25 cellular contexts compared by ENCODE assay signal in genomic region chr15:87154771-87155170, GRCh38.
DNase-seq lines count a peak whose midpoint lies in the region; ATAC-seq and TF ChIP-seq lines count a peak whose summit lies in the region.
"Had no signal": no experiment of that assay in that cellular context is flagged by ENCODE, and none has a peak within 500 bp of the region (broad histone marks: within the 10 kb centered on the region; RNA-seq: fewer than 3 reads in every experiment).

No MANE protein-coding gene starts in this region.

- POLR2A ChIA-PET in AG04450 (lab: Yijun Ruan, JAX), result no interaction called here

- no peaks in the 10 kb centered on the region for H3K4me1 Mint-ChIP-seq in stimulated activated naive CD8-positive, alpha-beta T cell treated with anti-CD3 and anti-CD28 coated beads, Interleukin-15, amount 100 ng/mL, for 72 hours
- H3K4me1 Mint-ChIP-seq: activated naive CD4-positive, alpha-beta T cell treated with anti-CD3 and anti-CD28 coated beads, Interleukin-2, amount 10 ng/mL, durations not matched to agents 7 days and 5 days had no signal

- H3K27me3 Mint-ChIP-seq in stimulated activated naive CD8-positive, alpha-beta T cell treated with anti-CD3 and anti-CD28 coated beads, Interleukin-15, amount 100 ng/mL, for 72 hours, result peaks cover 7% of the 10 kb centered on the region
- H3K27me3 Mint-ChIP-seq: activated naive CD4-positive, alpha-beta T cell treated with anti-CD3 and anti-CD28 coated beads, Interleukin-2, amount 10 ng/mL, durations not matched to agents 7 days and 5 days had no signal

- no peak overlapping the region for H3K4me3 ChIP-seq in AG04450 (ENCODE audit: low read depth, low read length)

- ATAC-seq in HG02642 (IDR thresholded peaks at IDR 0.05; ENCODE audit: poor library complexity, unreplicated experiment), result no peak
- ATAC-seq in stimulated activated naive CD8-positive, alpha-beta T cell treated with anti-CD3 and anti-CD28 coated beads, Interleukin-15, amount 100 ng/mL, for 72 hours, result no peak
- no peak for ATAC-seq in GM19328 (IDR thresholded peaks at IDR 0.05; ENCODE audit: unreplicated experiment)
- ATAC-seq: CD8-positive, alpha-beta T cell had no signal

- H3K9me3 Mint-ChIP-seq in stimulated activated naive CD8-positive, alpha-beta T cell treated with anti-CD3 and anti-CD28 coated beads, Interleukin-15, amount 100 ng/mL, for 72 hours, result peaks cover 0 to 12% of the 10 kb centered on the region in 2 donors

- CTCF ChIA-PET in AG04450 (lab: Charles Lee), result no interaction called here

- no peak overlapping the region for H3K27ac Mint-ChIP-seq in stimulated activated naive CD8-positive, alpha-beta T cell treated with anti-CD3 and anti-CD28 coated beads, Interleukin-15, amount 100 ng/mL, for 72 hours
- H3K27ac Mint-ChIP-seq: activated naive CD4-positive, alpha-beta T cell treated with anti-CD3 and anti-CD28 coated beads, Interleukin-2, amount 10 ng/mL, durations not matched to agents 7 days and 5 days; activated T-helper 1 cell treated with anti-CD3 and anti-CD28 coated beads, Interleukin-12 subunit alpha, Interleukin-12 subunit beta, Interleukin-2, Interleukin-4 antibody, amounts not matched to agents 30 ng/mL and 10 ng/mL and 1 ng/mL, durations not matched to agents 14 hours and 24 hours and 36 hours; CD8-positive, alpha-beta T cell; progenitor cell of endocrine pancreas had no signal

- no peak for TF ChIP-seq CTCF in AG04450 (IDR thresholded peaks at IDR 0.05; ENCODE audit: low read depth, low read length)

- DNase-seq in AG04450 (ENCODE audit: low read depth, low spot score), result peak; percentile 18
- DNase-seq in HT1080 (ENCODE audit: low read depth), result peak; percentile 85
- peak; percentile 57 for DNase-seq in astrocyte of the hippocampus (ENCODE audit: low read depth, low spot score)
- DNase-seq in glomerular visceral epithelial cell (ENCODE audit: extremely low spot score), result peak; percentile 13
- DNase-seq in NCI-H1436 treated with DMSO at 0.1 percent for 48 hours (lab: John Stamatoyannopoulos, UW), result no peak
- DNase-seq in stimulated activated naive CD8-positive, alpha-beta T cell treated with anti-CD3 and anti-CD28 coated beads, Interleukin-15, amount 100 ng/mL, for 72 hours, result no peak
- DNase-seq: activated CD4-positive, alpha-beta T cell treated with anti-CD3 and anti-CD28 coated beads, Interleukin-2, amount 50 U/mL, for 1 hour; activated naive CD4-positive, alpha-beta T cell treated with anti-CD3 and anti-CD28 coated beads, Interleukin-2, amount 10 ng/mL, durations not matched to agents 7 days and 5 days; amygdala; CD8-positive, alpha-beta T cell; central memory CD4-positive, alpha-beta T cell; dermis blood vessel endothelial cell; DMS153; GDM1; GOT3; head of caudate nucleus; mesendoderm; NCI-H187; NCI-H526 treated with DMSO at 0.1 percent for 48 hours; stimulated activated CD4-positive, alpha-beta T cell treated with anti-CD3 and anti-CD28 coated beads, Interleukin-1b, Interleukin-23, amount 100 ng/mL, for 48 hours; WERI-Rb-1 had no signal

- H3K27ac ChIP-seq in AG04450 (ENCODE audit: low read depth, low read length), result no peak overlapping the region
- H3K27ac ChIP-seq: WERI-Rb-1 had no signal

- H3K9me3 ChIP-seq in AG04450 (ENCODE audit: control insufficient read depth, insufficient read depth, low read length), result no peaks in the 10 kb centered on the region

- H3K27me3 ChIP-seq in AG04450 (ENCODE audit: control insufficient read depth, insufficient read depth, low read length), result no peaks in the 10 kb centered on the region

- H3K4me3 Mint-ChIP-seq in stimulated activated naive CD8-positive, alpha-beta T cell treated with anti-CD3 and anti-CD28 coated beads, Interleukin-15, amount 100 ng/mL, for 72 hours, result no peak overlapping the region
- H3K4me3 Mint-ChIP-seq: activated naive CD4-positive, alpha-beta T cell treated with anti-CD3 and anti-CD28 coated beads, Interleukin-2, amount 10 ng/mL, durations not matched to agents 7 days and 5 days; activated T-helper 1 cell treated with anti-CD3 and anti-CD28 coated beads, Interleukin-12 subunit alpha, Interleukin-12 subunit beta, Interleukin-2, Interleukin-4 antibody, amounts not matched to agents 30 ng/mL and 10 ng/mL and 1 ng/mL, durations not matched to agents 14 hours and 24 hours and 36 hours; CD8-positive, alpha-beta T cell had no signal

Comparison
In these comparisons a context has a peak if more than half of its experiments do, and no peak if none do; other contexts are left out.
1. DNase-seq: peak in AG04450 (single experiment), HT1080 (single experiment), astrocyte of the hippocampus (single experiment) and glomerular visceral epithelial cell (single experiment); none in NCI-H1436 treated with DMSO at 0.1 percent for 48 hours (single experiment) and stimulated activated naive CD8-positive, alpha-beta T cell treated with anti-CD3 and anti-CD28 coated beads, Interleukin-15, amount 100 ng/mL, for 72 hours (0 of 2).